In the genomic region with DNA sequence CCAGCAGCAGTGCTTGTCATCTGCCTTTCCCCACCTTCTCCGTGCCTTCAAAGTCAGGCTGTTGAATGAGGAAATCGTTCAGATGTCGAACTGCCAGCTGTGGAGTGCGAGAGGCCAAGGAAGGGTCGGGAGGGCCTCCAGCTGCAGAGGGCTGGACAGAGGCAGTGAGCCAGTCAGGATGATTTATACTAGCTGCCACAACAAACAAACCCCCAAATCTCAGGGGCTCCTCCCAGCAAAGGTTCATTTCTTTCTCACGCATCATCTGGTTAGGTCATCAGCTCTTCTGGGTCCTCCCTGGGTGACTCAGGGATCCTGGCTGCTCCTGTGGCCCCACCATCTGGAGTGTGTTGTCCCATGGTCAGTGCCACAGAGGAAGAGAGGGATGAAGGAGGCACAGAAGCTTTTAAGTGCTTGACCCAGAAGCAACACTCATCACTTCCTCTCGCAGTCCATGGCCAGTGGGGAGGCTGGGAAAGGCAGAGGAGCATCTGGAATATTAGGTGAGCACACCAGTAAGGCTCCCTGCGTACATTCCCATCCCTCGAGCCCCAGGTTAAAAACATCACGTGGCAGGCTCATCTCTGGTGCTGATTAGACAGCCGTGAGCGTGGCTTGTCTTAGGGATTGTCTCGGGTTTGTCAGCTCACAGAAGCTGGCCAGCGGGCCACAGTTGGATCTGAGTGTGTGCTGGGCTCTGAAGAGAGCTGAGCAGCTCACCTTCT, we compare ENCODE assay signal across 8 cellular contexts.
DNase-seq lines count a peak whose midpoint lies in the region; FAIRE-seq and TF ChIP-seq lines count a peak whose summit lies in the region.

No MANE protein-coding gene starts in this region.

- TF ChIP-seq CTCF in AG04449 (IDR thresholded peaks at IDR 0.05; ENCODE audit: insufficient read depth, low read length, missing control alignments) (no peak), GM13976 (IDR thresholded peaks at IDR 0.05; ENCODE audit: borderline replicate concordance, control extremely low read depth, extremely low read depth, insufficient read depth, missing control alignments) (no peak)

- DNase-seq in AG04449 (ENCODE audit: low read depth, low spot score) (peak; percentile 74), NCI-H69 (lab: John Stamatoyannopoulos, UW) (peak; percentile 17), pons (ENCODE audit: low spot score) (no peak), NCI-H187 (lab: John Stamatoyannopoulos, UW) (no peak), GM13976 (ENCODE audit: low spot score) (no peak)
- no peak for DNase-seq in stimulated activated CD8-positive, alpha-beta memory T cell treated with anti-CD3 and anti-CD28 coated beads, Interleukin-4, amount 100 ng/mL, for 48 hours

- peaks cover 2 to 9% of the 10 kb centered on the region in 2 donors for H3K36me3 ChIP-seq in muscle layer of duodenum (ENCODE audit: control insufficient read depth in 1 of 2, insufficient read depth in 2 of 2, low read length in 2 of 2)

- peak overlapping the region; percentile 45 for H3K27ac ChIP-seq in muscle layer of duodenum (ENCODE audit: low read length)

- FAIRE-seq in endometrium (lab: Jason Lieb, UNC), result peak; percentile 81

- no peaks in the 10 kb centered on the region for H3K27me3 ChIP-seq in muscle layer of duodenum (ENCODE audit: low read depth, low read length)

- POLR2A ChIA-PET in AG04449 (lab: Yijun Ruan, JAX), result interaction anchor here (0.9 to 1.7 kb wide), 5 partner anchors 13 to 148 kb away, joined by 3 to 10 read pairs (median 6); no protein-coding TSS in a partner anchor

- no peak overlapping the region for H3K4me3 ChIP-seq in AG04449 (ENCODE audit: low read depth, low read length)
- H3K4me3 ChIP-seq in muscle layer of duodenum (ENCODE audit: low read depth in 1 of 2, low read length in 2 of 2), result no peak overlapping the region

- in situ Hi-C loops in GM13976 (cut with MboI; ENCODE audit: low sequenced_read_pairs, unreplicated experiment), result no loop called here

- CTCF ChIA-PET in AG04449 (lab: Yijun Ruan, JAX), result interaction anchor here (0.6 to 2.3 kb wide), 5 partner anchors 15 to 203 kb away, joined by 3 to 11 read pairs (median 7); partner anchors contain the start of gene GRK5

- peaks cover 12 to 16% of the 10 kb centered on the region in 2 donors for H3K4me1 ChIP-seq in muscle layer of duodenum (ENCODE audit: control insufficient read depth in 1 of 2, insufficient read depth in 2 of 2, low read length in 2 of 2)

- H3K9me3 ChIP-seq in muscle layer of duodenum (ENCODE audit: control insufficient read depth in 1 of 2, low read length in 2 of 2), result no peaks in the 10 kb centered on the region

Comparison
In these comparisons a context has a peak if more than half of its experiments do, and no peak if none do; other contexts are left out.
1. DNase-seq: peak in AG04449 (single experiment) and NCI-H69 (single experiment); none in pons (single experiment), stimulated activated CD8-positive, alpha-beta memory T cell treated with anti-CD3 and anti-CD28 coated beads, Interleukin-4, amount 100 ng/mL, for 48 hours (single experiment), NCI-H187 (0 of 2) and GM13976 (single experiment).